ENCODE assay signal across 23 cellular contexts in genomic region chr2:27202829-27203228, GRCh38. TPM values are rescaled to one million over a fixed set of nuclear protein-coding genes. Genes with fewer than 3 reads are reported as not detected.
DNase-seq lines count a peak whose midpoint lies in the region; ATAC-seq, FAIRE-seq and TF ChIP-seq lines count a peak whose summit lies in the region.
"Had no signal": no experiment of that assay in that cellular context is flagged by ENCODE, and none has a peak within 500 bp of the region (broad histone marks: within the 10 kb centered on the region; RNA-seq: fewer than 3 reads in every experiment).

No MANE protein-coding gene starts in this region.

- no peak for FAIRE-seq in HepG2 (lab: Jason Lieb, UNC)
- FAIRE-seq: H1 had no signal

- H3K36me3 ChIP-seq in HepG2 (replicated peaks in 1 of 2; ENCODE audit: control insufficient read depth in 1 of 2, insufficient read depth in 2 of 2, low read length in 2 of 2): peaks cover 57 to 76% of the 10 kb centered on the region in 2 experiments
- H3K36me3 ChIP-seq: neural progenitor cell had no signal

- WGBS in HepG2 (ENCODE audit: low lambda C conversion rate): 97% methylated on average over 2 of the region's 2 CpGs

- H3K4me3 ChIP-seq in HL-60 (replicated peaks; ENCODE audit: insufficient read depth, low read length) (no peak overlapping the region), astrocyte of the cerebellum (ENCODE audit: low read depth, low read length) (no peak overlapping the region), HepG2 (replicated peaks in 1 of 3; ENCODE audit: insufficient read depth in 1 of 3, low read depth in 2 of 3, low read length in 3 of 3) (no peak overlapping the region)
- H3K4me3 ChIP-seq: neural progenitor cell, SJCRH30, spleen had no signal

- no peak overlapping the region for H3K4me2 ChIP-seq in HepG2 (ENCODE audit: low read depth, low read length)
- H3K4me2 ChIP-seq: neural progenitor cell had no signal

- POLR2A ChIA-PET in HepG2 (lab: Yijun Ruan, JAX): interaction anchor here (1.2 to 1.9 kb wide), 3 partner anchors 8 to 107 kb away, joined by 4 to 6 read pairs (median 5); partner anchors contain the start of genes ATRAID and SLC5A6

- H2AFZ ChIP-seq in HepG2 (ENCODE audit: low read length): no peak overlapping the region
- H2AFZ ChIP-seq: neural progenitor cell had no signal

- BruUV-seq in HepG2 (replicated peaks; lab: Mats Ljungman, UMichigan): no TSS peak

- DNase-seq in CD1c-positive myeloid dendritic cell (ENCODE audit: extremely low spot score): peak; percentile 57
- peak; percentile 38 to 48 for DNase-seq in HL-60 (ENCODE audit: low read depth in 1 of 2, low spot score in 1 of 2)
- peak; percentile 15 for DNase-seq in astrocyte of the cerebellum (ENCODE audit: low read depth)
- peak; percentile 50 for DNase-seq in kidney glomerular epithelial cell (lab: John Stamatoyannopoulos, UW)
- DNase-seq in HepG2 (ENCODE audit: low spot score): no peak
- no peak for DNase-seq in HuH-7.5 (ENCODE audit: low spot score)
- no peak for DNase-seq in hypothalamus (lab: John Stamatoyannopoulos, UW)
- no peak for DNase-seq in substantia nigra (lab: John Stamatoyannopoulos, UW)
- DNase-seq: activated B cell treated with CpG ODN at 0.5 μM for 24 hours; activated naive CD8-positive, alpha-beta T cell treated with anti-CD3 and anti-CD28 coated beads, Interleukin-2, amount 10 ng/mL, durations not matched to agents 7 days and 5 days; Calu3; effector CD4-positive, alpha-beta T cell; Kasumi-1; NCI-H1417; SJCRH30; spleen; T-helper 2 cell had no signal

- no peaks in the 10 kb centered on the region for H3K9me3 ChIP-seq in HepG2 (ENCODE audit: low read length)
- H3K9me3 ChIP-seq: SJCRH30, spleen had no signal

- H3K79me2 ChIP-seq in HepG2 (ENCODE audit: insufficient read depth, low read length): peaks cover 2% of the 10 kb centered on the region

- CTCF ChIA-PET in HepG2 (lab: Yijun Ruan, JAX; ENCODE audit: low intra/inter-chr PET ratio, low total read pairs): interaction anchor here (1.2 kb wide), 1 partner anchor 11 kb away, joined by 4 read pairs; no protein-coding TSS in a partner anchor

- H3K27ac ChIP-seq in HL-60 (replicated peaks): no peak overlapping the region
- H3K27ac ChIP-seq in HepG2 (ENCODE audit: extremely low read length, insufficient read depth, low read length): no peak overlapping the region
- H3K27ac ChIP-seq in substantia nigra (ENCODE audit: low read depth, low read length, poor library complexity, severe bottlenecking): no peak overlapping the region
- H3K27ac ChIP-seq: neural progenitor cell, SJCRH30, spleen had no signal

- no peak for ATAC-seq in HepG2
- ATAC-seq: esophagus mucosa had no signal

- H4K20me1 ChIP-seq in HepG2 (ENCODE audit: insufficient read depth, low read length): no peaks in the 10 kb centered on the region

- in situ Hi-C loops in astrocyte of the cerebellum (cut with HindIII; ENCODE audit: low sequenced_read_pairs): no loop called here
- in situ Hi-C loops in HepG2 (cut with HindIII; ENCODE audit: extremely low pct_ligation_motif_present, low pct_unique_long_range_greater_than_20kb): no loop called here

- TF ChIP-seq RAD21 in HepG2 (CRISPR knock-in tag; IDR thresholded peaks at IDR 0.05): no peak

- TF ChIP-seq CTCF in HL-60 (IDR thresholded peaks at IDR 0.05; ENCODE audit: insufficient read depth, low read length) (no peak), astrocyte of the cerebellum (IDR thresholded peaks at IDR 0.05; ENCODE audit: low read depth, low read length, missing control alignments) (no peak), HepG2 (CRISPR knock-in tag; IDR thresholded peaks at IDR 0.05) (no peak)

- TF ChIP-seq EP300 in HepG2 (IDR thresholded peaks at IDR 0.05; ENCODE audit: low read depth in 2 of 2, low read length in 2 of 2): no peak
- TF ChIP-seq EP300 in HepG2 (CRISPR knock-in tag; IDR thresholded peaks at IDR 0.05; ENCODE audit: borderline replicate concordance): no peak

- TF ChIP-seq POLR2A in HepG2 (IDR thresholded peaks at IDR 0.05; ENCODE audit: insufficient read depth in 1 of 2, low read depth in 2 of 2, low read length in 2 of 2): no peak

- H3K27me3 ChIP-seq in HL-60 (ENCODE audit: insufficient read depth, poor library complexity, severe bottlenecking): no peaks in the 10 kb centered on the region
- no peaks in the 10 kb centered on the region for H3K27me3 ChIP-seq in HepG2 (ENCODE audit: control insufficient read depth in 1 of 2, insufficient read depth in 2 of 2, low read length in 2 of 2)
- H3K27me3 ChIP-seq: neural progenitor cell, SJCRH30, spleen had no signal

- H3K9ac ChIP-seq in HepG2 (ENCODE audit: insufficient read depth, low read depth, low read length): no peak overlapping the region
- H3K9ac ChIP-seq: neural progenitor cell had no signal

- intact Hi-C loops in HepG2 (cut with micrococcal nuclease; ENCODE audit: unreplicated experiment): no loop called here

- peaks cover 16% of the 10 kb centered on the region for H3K4me1 ChIP-seq in HepG2 (ENCODE audit: insufficient read depth, low read length)
- H3K4me1 ChIP-seq: neural progenitor cell, SJCRH30, spleen had no signal

RNA-seq across cellular contexts. Expression of gene ATRAID, which starts 9.0 kb away (rescaled TPM):
- 130 and 207 TPM in 2 replicates for total RNA-seq in HepG2 (2016; rRNA removed; fragmentation: Illumina TruSeq; extraction: Trizol)
- 237 and 301 TPM in 2 replicates for total RNA-seq in HepG2 (2016; cell fraction: cytosol; rRNA removed; fragmentation: Illumina TruSeq; extraction: Trizol; ENCODE audit: low read depth)
- total RNA-seq in HepG2 (2016; cell fraction: insoluble cytoplasmic fraction; rRNA removed; fragmentation: Illumina TruSeq; extraction: Trizol): 124 and 208 TPM in 2 replicates
- total RNA-seq in HepG2 (2016; cell fraction: membrane; rRNA removed; fragmentation: Illumina TruSeq; extraction: Trizol): 240 and 276 TPM in 2 replicates
- 132 and 154 TPM in 2 replicates for total RNA-seq in HepG2 (2016; cell fraction: nucleus; rRNA removed; fragmentation: Illumina TruSeq; extraction: Trizol)
- polyA plus RNA-seq in HepG2 (2011; rRNA removed): 280 and 382 TPM in 2 replicates
- 388 and 397 TPM in 2 replicates for polyA plus RNA-seq in HepG2 (2011; cell fraction: cytosol; rRNA removed)
- polyA plus RNA-seq in HepG2 (2011; cell fraction: nucleus; rRNA removed): 165 and 172 TPM in 2 replicates
- 120 and 153 TPM in 2 replicates for polyA plus RNA-seq in HepG2 (2012)
- 273 and 357 TPM in 2 replicates for polyA plus RNA-seq in HepG2 (2016; cell fraction: cytosol; fragmentation: Illumina TruSeq; extraction: Trizol; ENCODE audit: low read depth)
- 125 and 139 TPM in 2 replicates for polyA plus RNA-seq in HepG2 (2016; cell fraction: insoluble cytoplasmic fraction; fragmentation: Illumina TruSeq; extraction: Trizol; ENCODE audit: low read depth)
- 241 and 285 TPM in 2 replicates for polyA plus RNA-seq in HepG2 (2016; cell fraction: membrane; fragmentation: Illumina TruSeq; extraction: Trizol; ENCODE audit: low read depth)
- polyA plus RNA-seq in HepG2 (2016; cell fraction: nucleus; fragmentation: Illumina TruSeq; extraction: Trizol; ENCODE audit: insufficient read depth, low read depth): 232 and 249 TPM in 2 replicates
- polyA minus RNA-seq in HepG2 (2011; rRNA and poly(A)+ RNA removed; ENCODE audit: low replicate concordance): 164 and 175 TPM in 2 replicates
- 98.3 and 110 TPM in 2 replicates for polyA minus RNA-seq in HepG2 (2011; cell fraction: cytosol; rRNA and poly(A)+ RNA removed)
- polyA minus RNA-seq in HepG2 (2011; cell fraction: nucleus; rRNA and poly(A)+ RNA removed): 161 and 181 TPM in 2 replicates

RNA-seq across cellular contexts. Expression of gene SLC5A6, which starts 9.2 kb away (rescaled TPM):
- total RNA-seq in HepG2 (2016; rRNA removed; fragmentation: Illumina TruSeq; extraction: Trizol): 73.9 and 135 TPM in 2 replicates
- 30.4 and 34.3 TPM in 2 replicates for total RNA-seq in HepG2 (2016; cell fraction: cytosol; rRNA removed; fragmentation: Illumina TruSeq; extraction: Trizol; ENCODE audit: low read depth)
- 73.5 and 136 TPM in 2 replicates for total RNA-seq in HepG2 (2016; cell fraction: insoluble cytoplasmic fraction; rRNA removed; fragmentation: Illumina TruSeq; extraction: Trizol)
- total RNA-seq in HepG2 (2016; cell fraction: membrane; rRNA removed; fragmentation: Illumina TruSeq; extraction: Trizol): 79.1 and 85.5 TPM in 2 replicates
- 134 and 158 TPM in 2 replicates for total RNA-seq in HepG2 (2016; cell fraction: nucleus; rRNA removed; fragmentation: Illumina TruSeq; extraction: Trizol)
- 417 and 462 TPM in 2 replicates for polyA plus RNA-seq in HepG2 (2011; rRNA removed)
- polyA plus RNA-seq in HepG2 (2011; cell fraction: cytosol; rRNA removed): 356 and 373 TPM in 2 replicates
- 1,568 and 1,774 TPM in 2 replicates for polyA plus RNA-seq in HepG2 (2011; cell fraction: nucleus; rRNA removed)
- 192 and 216 TPM in 2 replicates for polyA plus RNA-seq in HepG2 (2012)
- polyA plus RNA-seq in HepG2 (2016; cell fraction: cytosol; fragmentation: Illumina TruSeq; extraction: Trizol; ENCODE audit: low read depth): 27.4 and 30.4 TPM in 2 replicates
- 63.2 and 70.8 TPM in 2 replicates for polyA plus RNA-seq in HepG2 (2016; cell fraction: insoluble cytoplasmic fraction; fragmentation: Illumina TruSeq; extraction: Trizol; ENCODE audit: low read depth)
- polyA plus RNA-seq in HepG2 (2016; cell fraction: membrane; fragmentation: Illumina TruSeq; extraction: Trizol; ENCODE audit: low read depth): 56.1 and 58.9 TPM in 2 replicates
- 255 and 265 TPM in 2 replicates for polyA plus RNA-seq in HepG2 (2016; cell fraction: nucleus; fragmentation: Illumina TruSeq; extraction: Trizol; ENCODE audit: insufficient read depth, low read depth)
- polyA minus RNA-seq in HepG2 (2011; rRNA and poly(A)+ RNA removed; ENCODE audit: low replicate concordance): 193 and 937 TPM in 2 replicates
- 155 and 193 TPM in 2 replicates for polyA minus RNA-seq in HepG2 (2011; cell fraction: cytosol; rRNA and poly(A)+ RNA removed)
- 359 and 416 TPM in 2 replicates for polyA minus RNA-seq in HepG2 (2011; cell fraction: nucleus; rRNA and poly(A)+ RNA removed)

RNA-seq across cellular contexts. Expression of gene CAD, which starts 14.3 kb away (rescaled TPM):
- 21.5 and 21.7 TPM in 2 replicates for total RNA-seq in HepG2 (2016; rRNA removed; fragmentation: Illumina TruSeq; extraction: Trizol)
- total RNA-seq in HepG2 (2016; cell fraction: cytosol; rRNA removed; fragmentation: Illumina TruSeq; extraction: Trizol; ENCODE audit: low read depth): 10.8 and 11.1 TPM in 2 replicates
- 16.3 and 22.5 TPM in 2 replicates for total RNA-seq in HepG2 (2016; cell fraction: insoluble cytoplasmic fraction; rRNA removed; fragmentation: Illumina TruSeq; extraction: Trizol)
- total RNA-seq in HepG2 (2016; cell fraction: membrane; rRNA removed; fragmentation: Illumina TruSeq; extraction: Trizol): 11.0 and 11.4 TPM in 2 replicates
- total RNA-seq in HepG2 (2016; cell fraction: nucleus; rRNA removed; fragmentation: Illumina TruSeq; extraction: Trizol): 33.1 and 40.6 TPM in 2 replicates
- polyA plus RNA-seq in HepG2 (2011; rRNA removed): 37.0 and 43.1 TPM in 2 replicates
- polyA plus RNA-seq in HepG2 (2011; cell fraction: cytosol; rRNA removed): 15.7 and 25.3 TPM in 2 replicates
- polyA plus RNA-seq in HepG2 (2011; cell fraction: nucleus; rRNA removed): 233 and 267 TPM in 2 replicates
- polyA plus RNA-seq in HepG2 (2012): 31.5 and 37.5 TPM in 2 replicates
- polyA plus RNA-seq in HepG2 (2016; cell fraction: cytosol; fragmentation: Illumina TruSeq; extraction: Trizol; ENCODE audit: low read depth): 5.5 and 5.9 TPM in 2 replicates
- 19.5 and 31.5 TPM in 2 replicates for polyA plus RNA-seq in HepG2 (2016; cell fraction: insoluble cytoplasmic fraction; fragmentation: Illumina TruSeq; extraction: Trizol; ENCODE audit: low read depth)
- 11.5 and 14.8 TPM in 2 replicates for polyA plus RNA-seq in HepG2 (2016; cell fraction: membrane; fragmentation: Illumina TruSeq; extraction: Trizol; ENCODE audit: low read depth)
- 63.8 and 69.6 TPM in 2 replicates for polyA plus RNA-seq in HepG2 (2016; cell fraction: nucleus; fragmentation: Illumina TruSeq; extraction: Trizol; ENCODE audit: insufficient read depth, low read depth)
- polyA minus RNA-seq in HepG2 (2011; rRNA and poly(A)+ RNA removed; ENCODE audit: low replicate concordance): 159 and 251 TPM in 2 replicates
- polyA minus RNA-seq in HepG2 (2011; cell fraction: cytosol; rRNA and poly(A)+ RNA removed): 44.5 and 51.3 TPM in 2 replicates
- 140 and 150 TPM in 2 replicates for polyA minus RNA-seq in HepG2 (2011; cell fraction: nucleus; rRNA and poly(A)+ RNA removed)

RNA-seq across cellular contexts. Expression of gene TCF23, which starts 54.0 kb away (rescaled TPM):
- 0.02 and 0.04 TPM in 2 replicates for total RNA-seq in HepG2 (2016; rRNA removed; fragmentation: Illumina TruSeq; extraction: Trizol)
- total RNA-seq in HepG2 (2016; cell fraction: cytosol; rRNA removed; fragmentation: Illumina TruSeq; extraction: Trizol; ENCODE audit: low read depth): not detected in 2 replicates
- total RNA-seq in HepG2 (2016; cell fraction: insoluble cytoplasmic fraction; rRNA removed; fragmentation: Illumina TruSeq; extraction: Trizol): 0.15 TPM in 1 of 2 replicates, not detected in the other
- not detected in 2 replicates for total RNA-seq in HepG2 (2016; cell fraction: membrane; rRNA removed; fragmentation: Illumina TruSeq; extraction: Trizol)
- total RNA-seq in HepG2 (2016; cell fraction: nucleus; rRNA removed; fragmentation: Illumina TruSeq; extraction: Trizol): not detected in 2 replicates
- polyA plus RNA-seq in HepG2 (2011; rRNA removed): 1.4 TPM in 2 replicates
- 0.98 and 1.1 TPM in 2 replicates for polyA plus RNA-seq in HepG2 (2011; cell fraction: cytosol; rRNA removed)
- 1.7 and 2.0 TPM in 2 replicates for polyA plus RNA-seq in HepG2 (2011; cell fraction: nucleus; rRNA removed)
- polyA plus RNA-seq in HepG2 (2012): 0.80 and 1.5 TPM in 2 replicates
- polyA plus RNA-seq in HepG2 (2016; cell fraction: cytosol; fragmentation: Illumina TruSeq; extraction: Trizol; ENCODE audit: low read depth): not detected in 2 replicates
- polyA plus RNA-seq in HepG2 (2016; cell fraction: insoluble cytoplasmic fraction; fragmentation: Illumina TruSeq; extraction: Trizol; ENCODE audit: low read depth): not detected in 2 replicates
- not detected in 2 replicates for polyA plus RNA-seq in HepG2 (2016; cell fraction: membrane; fragmentation: Illumina TruSeq; extraction: Trizol; ENCODE audit: low read depth)
- polyA plus RNA-seq in HepG2 (2016; cell fraction: nucleus; fragmentation: Illumina TruSeq; extraction: Trizol; ENCODE audit: insufficient read depth, low read depth): 0.12 TPM in 1 of 2 replicates, not detected in the other
- 1.3 TPM in 1 of 2 replicates, not detected in the other for polyA minus RNA-seq in HepG2 (2011; rRNA and poly(A)+ RNA removed; ENCODE audit: low replicate concordance)
- 0.49 and 0.70 TPM in 2 replicates for polyA minus RNA-seq in HepG2 (2011; cell fraction: cytosol; rRNA and poly(A)+ RNA removed)
- polyA minus RNA-seq in HepG2 (2011; cell fraction: nucleus; rRNA and poly(A)+ RNA removed): 0.52 and 0.62 TPM in 2 replicates
- total RNA-seq: activated naive CD8-positive, alpha-beta T cell treated with anti-CD3 and anti-CD28 coated beads, Interleukin-2, amount 10 ng/mL, durations not matched to agents 7 days and 5 days; Calu3; cardiac septum; esophagus mucosa; H1; pulmonary artery endothelial cell; SJCRH30; temporal lobe had no signal

Comparison
In these comparisons a context has a peak if more than half of its experiments do, and no peak if none do; other contexts are left out.
1. DNase-seq: peak in CD1c-positive myeloid dendritic cell (single experiment), HL-60 (2 of 2), astrocyte of the cerebellum (single experiment) and kidney glomerular epithelial cell (single experiment); none in HepG2 (single experiment), HuH-7.5 (single experiment), hypothalamus (0 of 51) and substantia nigra (0 of 49).